In the genomic region with DNA sequence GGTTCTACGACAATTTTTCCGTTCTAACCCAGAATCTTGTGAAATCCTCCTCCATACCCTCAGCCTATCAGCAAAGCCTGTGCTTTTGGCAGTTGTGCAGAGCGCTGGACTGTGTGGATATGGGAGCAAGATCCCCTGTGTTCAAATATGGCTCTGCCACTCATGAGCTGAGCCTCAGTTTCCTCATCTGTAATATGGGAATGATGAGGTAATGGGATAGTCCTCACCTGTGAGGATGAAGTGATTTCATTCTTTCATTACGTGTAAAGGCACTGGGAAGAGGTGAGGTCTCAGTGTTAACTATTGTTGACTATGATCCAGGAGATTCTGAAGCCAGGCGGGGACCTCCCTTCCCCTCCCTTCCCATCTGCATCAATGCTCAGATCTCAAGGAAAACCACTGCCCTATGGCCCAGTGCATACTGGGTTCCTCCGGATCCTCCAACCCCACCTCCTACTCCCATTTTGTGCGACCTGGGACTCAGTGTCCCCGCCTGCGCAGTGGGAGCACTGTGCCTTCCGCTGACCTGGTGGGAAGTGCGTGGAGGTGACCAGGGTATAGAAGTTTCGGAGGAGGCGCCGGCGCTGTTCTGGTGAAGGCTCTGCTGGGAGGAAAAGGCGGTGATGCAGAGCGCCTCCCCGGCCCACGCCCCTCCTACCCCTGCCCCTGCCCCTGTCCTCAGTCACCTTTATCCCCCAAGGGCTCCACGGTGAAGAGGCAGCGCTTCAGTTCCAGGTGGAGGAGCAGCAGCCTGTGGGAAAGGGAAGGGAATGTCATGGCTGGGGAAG, we compare ENCODE assay signal across 8 cellular contexts. TPM values are rescaled to one million over a fixed set of nuclear protein-coding genes. Genes with fewer than 3 reads are reported as not detected.
DNase-seq lines count a peak whose midpoint lies in the region; ATAC-seq and TF ChIP-seq lines count a peak whose summit lies in the region.

No MANE protein-coding gene starts in this region.

- peak overlapping the region; percentile 85 to 97 (median 92) for H3K27ac Mint-ChIP-seq in naive B cell

- H3K4me1 Mint-ChIP-seq in naive B cell: peaks cover 29 to 50% (median 50%) of the 10 kb centered on the region in 3 donors

- H3K4me1 ChIP-seq in heart left ventricle: peaks cover 0 to 36% (median 18%) of the 10 kb centered on the region in 12 donors

- peak in 1 of 5 donors; percentile 37 for DNase-seq in heart left ventricle
- no peak for DNase-seq in Right ventricle myocardium superior
- DNase-seq in brain microvascular endothelial cell: no peak
- DNase-seq in naive B cell: no peak
- DNase-seq in hypothalamus (lab: John Stamatoyannopoulos, UW): no peak
- no peak for DNase-seq in stimulated activated CD4-positive, alpha-beta T cell treated with anti-CD3 and anti-CD28 coated beads, Interleukin-2, amount 100 ng/mL, for 48 hours
- no peak for DNase-seq in activated CD8-positive, alpha-beta memory T cell treated with anti-CD3 and anti-CD28 coated beads, Interleukin-2, amount 50 U/mL, for 4 hours

- H3K9me3 ChIP-seq in heart left ventricle: no peaks in the 10 kb centered on the region

- H3K27me3 ChIP-seq in heart left ventricle (no peaks in the 10 kb centered on the region), brain microvascular endothelial cell (replicated peaks) (no peaks in the 10 kb centered on the region)

- TF ChIP-seq CTCF in heart left ventricle (IDR thresholded peaks at IDR 0.05) (no peak), brain microvascular endothelial cell (IDR thresholded peaks at IDR 0.05; ENCODE audit: low read depth, low read length, missing control alignments) (no peak)

- no peaks in the 10 kb centered on the region for H3K9me3 Mint-ChIP-seq in naive B cell

- H3K4me3 Mint-ChIP-seq in naive B cell: peak overlapping the region; percentile 89 to 96 (median 94)

- peak in 1 of 4 donors; percentile 1 for ATAC-seq in heart left ventricle
- no peak for ATAC-seq in Right ventricle myocardium superior (ENCODE audit: poor library complexity)
- no peak for ATAC-seq in naive B cell (ENCODE audit: low read depth in 2 of 2)
- no peak for ATAC-seq in HG02623 (IDR thresholded peaks at IDR 0.05; ENCODE audit: unreplicated experiment)

- H3K36me3 Mint-ChIP-seq in naive B cell: peaks cover 0 to 16% of the 10 kb centered on the region in 2 donors

- no peaks in the 10 kb centered on the region for H3K27me3 Mint-ChIP-seq in naive B cell

- intact Hi-C loops in heart left ventricle (cut with DNase I): loop anchor here in 6 of 10 donors (2.0 to 5.0 kb wide), 5 partner anchors 36 to 131 kb away; partner anchors contain the start of genes AP2A1 (in 4 of the 6) and PRMT1 (in 1 of the 6)
- intact Hi-C loops in Right ventricle myocardium superior (cut with DNase I): loop anchor here (5.0 kb wide), 1 partner anchor 41 kb away; the partner anchor contains the start of gene AP2A1

- H3K36me3 ChIP-seq in heart left ventricle (peaks cover 0 to 46% (median 38%) of the 10 kb centered on the region in 9 donors), brain microvascular endothelial cell (replicated peaks) (peaks cover 33% of the 10 kb centered on the region)

- TF ChIP-seq POLR2A in heart left ventricle (IDR thresholded peaks at IDR 0.05): no peak

- peak overlapping the region in 10 of 12 donors; percentile 24 to 90 (median 88) for H3K27ac ChIP-seq in heart left ventricle
- H3K27ac ChIP-seq in brain microvascular endothelial cell: no peak overlapping the region

- H3K4me3 ChIP-seq in heart left ventricle (peak overlapping the region in 10 of 12 donors; percentile 69 to 99 (median 74)), brain microvascular endothelial cell (ENCODE audit: low read depth, low read length) (peak overlapping the region; percentile 65)

- WGBS in heart left ventricle, 4 donors: 78 to 82% (median 81%) methylated on average over 21 of the region's 21 CpGs

- in situ Hi-C loops in brain microvascular endothelial cell (cut with HindIII; ENCODE audit: low pct_ligation_motif_present, low sequenced_read_pairs): no loop called here

RNA-seq across cellular contexts. Expression of gene FUZ, which starts 5.0 kb away (rescaled TPM):
- total RNA-seq in heart left ventricle (10 to 100 TPM; 12.7 to 29.1 (median 16.2) TPM), Right ventricle myocardium superior (19.8 TPM)
- polyA plus RNA-seq in heart left ventricle (10 to 100 TPM; 14.3 to 24.3 TPM), naive B cell (ENCODE audit: low read depth in 6 of 6) (1 to 10 TPM; 4.7 to 8.4 (median 5.7) TPM)

RNA-seq across cellular contexts. Expression of gene MED25, which starts 10.0 kb away (rescaled TPM):
- 100 to 1,000 TPM in 1 of 9 donors, 10 to 100 TPM in 8; 45.8 to 119 (median 54.7) TPM for total RNA-seq in heart left ventricle
- polyA plus RNA-seq in heart left ventricle: 10 to 100 TPM; 44.1 to 60.2 TPM
- total RNA-seq in Right ventricle myocardium superior: 83.4 TPM
- polyA plus RNA-seq in naive B cell (ENCODE audit: low read depth in 6 of 6): 10 to 100 TPM; 21.2 to 49.7 (median 28.9) TPM

RNA-seq across cellular contexts. Expression of gene AP2A1, which starts 41.3 kb away (rescaled TPM):
- total RNA-seq in heart left ventricle: 100 to 1,000 TPM in 1 of 9 donors, 10 to 100 TPM in 8; 53.6 to 152 (median 70.5) TPM
- 100 to 1,000 TPM in 1 of 2 donors, 10 to 100 TPM in 1; 33.4 to 115 TPM for polyA plus RNA-seq in heart left ventricle
- 62.7 TPM for total RNA-seq in Right ventricle myocardium superior
- polyA plus RNA-seq in naive B cell (ENCODE audit: low read depth in 6 of 6): 1 to 10 TPM; 3.9 to 8.0 (median 5.0) TPM

RNA-seq across cellular contexts. Expression of gene PTOV1, which starts 42.9 kb away (rescaled TPM):
- total RNA-seq in heart left ventricle (100 to 1,000 TPM in 1 of 9 donors, 10 to 100 TPM in 8; 70.9 to 109 (median 91.5) TPM), Right ventricle myocardium superior (120 TPM)
- polyA plus RNA-seq in heart left ventricle (100 to 1,000 TPM in 1 of 2 donors, 10 to 100 TPM in 1; 85.9 to 135 TPM), naive B cell (ENCODE audit: low read depth in 6 of 6) (10 to 100 TPM; 46.1 to 98.3 (median 60.3) TPM)

RNA-seq across cellular contexts. Expression of gene TSKS, which starts 45.0 kb away (rescaled TPM):
- total RNA-seq in heart left ventricle (under 1 TPM in 6 of 9 donors, not detected in 3; 0.23 to 0.77 (median 0.34) TPM), Right ventricle myocardium superior (0.86 TPM)
- polyA plus RNA-seq in heart left ventricle (under 1 TPM; 0.49 to 0.72 TPM), naive B cell (ENCODE audit: low read depth in 6 of 6) (under 1 TPM in 1 of 6 donors, not detected in 5; 0.18 TPM)
